Comparison of ENCODE assay signal across 9 cellular contexts in the genomic region with DNA sequence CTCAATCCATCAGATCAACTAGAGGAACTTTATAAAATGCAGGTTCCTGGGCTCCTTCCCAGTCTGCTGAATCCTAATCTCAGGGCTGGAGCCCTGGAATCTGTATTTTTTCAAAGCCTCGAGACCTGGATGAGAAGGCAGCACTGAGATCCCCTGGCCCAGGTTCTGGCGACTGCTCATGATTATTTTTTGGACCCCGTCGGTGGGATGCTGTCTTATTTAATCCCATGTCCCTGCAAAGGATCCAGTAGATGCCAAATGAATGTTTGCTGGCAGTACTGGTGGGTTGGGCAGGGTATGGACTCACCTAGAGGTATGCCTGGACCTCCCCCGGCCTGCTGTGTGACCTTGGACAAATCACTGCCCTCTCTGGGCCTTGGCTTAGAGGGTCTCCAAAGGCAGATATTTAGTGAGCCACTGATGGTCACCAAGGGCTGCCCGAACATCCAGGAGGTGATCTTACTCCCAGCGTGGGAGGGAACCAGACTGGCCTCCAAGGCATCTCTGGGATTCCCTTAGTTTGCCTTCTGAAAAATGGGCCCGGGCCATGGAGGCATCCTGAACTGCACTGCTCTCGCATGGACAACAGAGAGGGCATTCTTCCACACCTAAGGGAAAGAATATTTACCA.
DNase-seq lines count a peak whose midpoint lies in the region; ATAC-seq, FAIRE-seq and TF ChIP-seq lines count a peak whose summit lies in the region.
"Had no signal": no experiment of that assay in that cellular context is flagged by ENCODE, and none has a peak within 500 bp of the region (broad histone marks: within the 10 kb centered on the region; RNA-seq: fewer than 3 reads in every experiment).

No MANE protein-coding gene starts in this region.

- H3K9me3 ChIP-seq in GM12878 (replicated peaks; ENCODE audit: control insufficient read depth, insufficient read depth, low read length) (no peaks in the 10 kb centered on the region), neuronal stem cell (replicated peaks in 1 of 2; ENCODE audit: control insufficient read depth in 2 of 2, insufficient read depth in 1 of 2, low read depth in 1 of 2, low read length in 2 of 2) (no peaks in the 10 kb centered on the region), gastroesophageal sphincter (no peaks in the 10 kb centered on the region)
- H3K9me3 ChIP-seq: prostate gland had no signal

- H2AK5ac ChIP-seq in neuronal stem cell (ENCODE audit: low read depth, low read length) = peak overlapping the region; percentile 100

- BruUV-seq in GM12878 (replicated peaks; lab: Mats Ljungman, UMichigan) = TSS peak; percentile 88

- H3K4me3 ChIP-seq in GM12878 (0 out of 2 replicates have a peak overlapping the region, but pooled peaks have one; percentile 18), neuronal stem cell (ENCODE audit: low read length in 2 of 2) (no peak overlapping the region), gastroesophageal sphincter (no peak overlapping the region)
- H3K4me3 ChIP-seq: prostate gland had no signal

- H2BK120ac ChIP-seq in neuronal stem cell (ENCODE audit: low read depth, low read length) = no peak overlapping the region

- no peak overlapping the region for H3K4ac ChIP-seq in neuronal stem cell (ENCODE audit: low read length)

- DNase-seq in GM10248 (ENCODE audit: extremely low spot score) (no peak), NAMALWA (ENCODE audit: low spot score) (peak; percentile 38), GM12878 (ENCODE audit: low read depth, low spot score) (no peak), neuronal stem cell (ENCODE audit: low spot score) (no peak), cortex of kidney (lab: John Stamatoyannopoulos, UW) (no peak), NCI-H345 treated with DMSO at 0.1 percent for 48 hours (lab: John Stamatoyannopoulos, UW; ENCODE audit: unreplicated experiment) (no peak)

- TF ChIP-seq RAD21 in GM12878 (IDR thresholded peaks at IDR 0.05; ENCODE audit: insufficient read depth, low read depth, low read length) = no peak

- H3K36me3 ChIP-seq in GM12878 (ENCODE audit: control insufficient read depth in 2 of 2, insufficient read depth in 2 of 2, low read length in 1 of 2) (no peaks in the 10 kb centered on the region), neuronal stem cell (replicated peaks in 1 of 2; ENCODE audit: control insufficient read depth in 2 of 2, insufficient read depth in 2 of 2, low read length in 2 of 2) (no peaks in the 10 kb centered on the region), gastroesophageal sphincter (no peaks in the 10 kb centered on the region)
- H3K36me3 ChIP-seq: prostate gland had no signal

- peaks cover 86% of the 10 kb centered on the region for H3K4me1 ChIP-seq in GM12878 (ENCODE audit: control insufficient read depth, insufficient read depth, low read length)
- peaks cover 2 to 19% of the 10 kb centered on the region in 2 donors for H3K4me1 ChIP-seq in neuronal stem cell (ENCODE audit: control insufficient read depth in 2 of 2, insufficient read depth in 1 of 2, low read depth in 1 of 2, low read length in 2 of 2)
- peaks cover 0 to 14% (median 5%) of the 10 kb centered on the region in 3 donors for H3K4me1 ChIP-seq in gastroesophageal sphincter
- H3K4me1 ChIP-seq: prostate gland had no signal

- H2AFZ ChIP-seq in GM12878 (ENCODE audit: control insufficient read depth, low read depth, low read length) (no peak overlapping the region), neuronal stem cell (ENCODE audit: low read length) (no peak overlapping the region)

- POLR2A ChIA-PET in GM10248 (lab: Yijun Ruan, JAX) (interaction anchor here (0.5 to 1.5 kb wide), 15 partner anchors 10 to 215 kb away, joined by 3 to 11 read pairs (median 4); a partner anchor contains a TSS), GM12878 (lab: Charles Lee) (interaction anchor here (0.6 to 10.8 kb wide), 20 partner anchors 10 to 546 kb away, joined by 3 to 220 read pairs (median 5); a partner anchor contains a TSS)

- RAD21 ChIA-PET in GM12878 (lab: Charles Lee; ENCODE audit: unreplicated experiment) = interaction anchor here (0.5 to 5.8 kb wide), 21 partner anchors 9 to 173 kb away, joined by 3 to 148 read pairs (median 8); a partner anchor contains a TSS

- no peak overlapping the region for H2BK15ac ChIP-seq in neuronal stem cell (ENCODE audit: low read length)

- TF ChIP-seq POLR2A in GM12878 (IDR thresholded peaks at IDR 0.05; ENCODE audit: low read depth, low read length) (no peak), gastroesophageal sphincter (IDR thresholded peaks at IDR 0.05) (no peak)

- H3K4me2 ChIP-seq in GM12878 (ENCODE audit: control insufficient read depth, insufficient read depth) (peak overlapping the region; percentile 88), neuronal stem cell (ENCODE audit: insufficient read depth, low read length, poor library complexity, severe bottlenecking) (no peak overlapping the region)

- CTCF ChIA-PET in GM10248 (lab: Yijun Ruan, JAX) = interaction anchor here (0.7 to 5.7 kb wide), 6 partner anchors 16 to 66 kb away, joined by 3 to 74 read pairs (median 3); no protein-coding TSS in a partner anchor
- CTCF ChIA-PET in GM12878 (lab: Yijun Ruan, JAX) = interaction anchor here (0.5 to 9.2 kb wide), 10 partner anchors 13 to 215 kb away, joined by 3 to 152 read pairs (median 6); a partner anchor contains a TSS

- peaks cover 30% of the 10 kb centered on the region for H3K79me2 ChIP-seq in GM12878 (ENCODE audit: control insufficient read depth, insufficient read depth, low read length)

- FAIRE-seq in GM12878 (lab: Jason Lieb, UNC) = no peak

- in situ Hi-C loops in GM12878 (cut with MboI) = loop anchor here (25.0 kb wide), 1 partner anchor 1434 kb away; no protein-coding TSS in a partner anchor

- SMC1A ChIA-PET in GM12878 (lab: Charles Lee; ENCODE audit: uncharacterized antibody, unreplicated experiment) = interaction anchor here (0.8 to 10.6 kb wide), 16 partner anchors 13 to 96 kb away, joined by 3 to 205 read pairs (median 5); no protein-coding TSS in a partner anchor

- H3K23ac ChIP-seq in neuronal stem cell (ENCODE audit: low read depth, low read length, poor library complexity) = no peak overlapping the region

- H4K20me1 ChIP-seq in GM12878 (ENCODE audit: control insufficient read depth, insufficient read depth) = no peaks in the 10 kb centered on the region

- peak overlapping the region; percentile 82 for H3K9ac ChIP-seq in GM12878 (ENCODE audit: control insufficient read depth, insufficient read depth, low read length)
- no peak overlapping the region for H3K9ac ChIP-seq in neuronal stem cell (ENCODE audit: low read depth, low read length, poor library complexity)

- H3K18ac ChIP-seq in neuronal stem cell (ENCODE audit: low read length) = peak overlapping the region; percentile 11

- H4K91ac ChIP-seq in neuronal stem cell (ENCODE audit: low read depth, low read length, poor library complexity) = no peak overlapping the region

- no peak overlapping the region for H4K8ac ChIP-seq in neuronal stem cell (ENCODE audit: low read depth, low read length)

- H2BK12ac ChIP-seq in neuronal stem cell (ENCODE audit: low read length) = no peak overlapping the region

- H3K27me3 ChIP-seq in GM12878 (replicated peaks in 1 of 2; ENCODE audit: control insufficient read depth in 2 of 2, insufficient read depth in 2 of 2, low read length in 1 of 2) (no peaks in the 10 kb centered on the region), neuronal stem cell (ENCODE audit: control insufficient read depth in 3 of 3, insufficient read depth in 3 of 3, low read depth in 1 of 3, low read length in 3 of 3) (no peaks in the 10 kb centered on the region), gastroesophageal sphincter (peaks cover 10% of the 10 kb centered on the region)

- intact Hi-C loops in GM12878 (cut with micrococcal nuclease; ENCODE audit: unreplicated experiment) = loop anchor here (1.0 kb wide), 2 partner anchors 11 to 56 kb away; no protein-coding TSS in a partner anchor

- TF ChIP-seq EP300 in GM12878 (IDR thresholded peaks at IDR 0.05; ENCODE audit: borderline replicate concordance in 1 of 2, control insufficient read depth in 1 of 2, low read depth in 2 of 2, low read length in 2 of 2) (no peak), gastroesophageal sphincter (IDR thresholded peaks at IDR 0.05) (no peak)

- no peak overlapping the region for H3K14ac ChIP-seq in neuronal stem cell (ENCODE audit: low read length)

- no peak; the same call in 2 of the 3 replicates for ATAC-seq in GM12878
- no peak for ATAC-seq in GM18907 (IDR thresholded peaks at IDR 0.05; ENCODE audit: unreplicated experiment)
- ATAC-seq in gastroesophageal sphincter = no peak

- H3K79me1 ChIP-seq in neuronal stem cell (ENCODE audit: low read depth, low read length) = no peaks in the 10 kb centered on the region

- 45% methylated on average over 9 of the region's 9 CpGs for WGBS in GM12878 (ENCODE audit: insufficient coverage, insufficient replicate concordance, low lambda C conversion rate, missing lambda C conversion rate)
- WGBS in neuronal stem cell (ENCODE audit: extremely low coverage in 2 of 2, insufficient read length in 2 of 2, insufficient replicate concordance in 1 of 2), 2 donors = no CpG with 5 or more reads among the region's 9 CpGs
- 95% methylated on average over 4 of the region's 9 CpGs; no CpG with 5 or more reads in 1 of the 2 donors for WGBS in gastroesophageal sphincter (ENCODE audit: low coverage in 1 of 2), 2 donors

- TF ChIP-seq CTCF in GM10248 (IDR thresholded peaks at IDR 0.05; ENCODE audit: control extremely low read depth, extremely low read depth, low read depth, missing control alignments) (peak; percentile 13), GM12878 (IDR thresholded peaks at IDR 0.05 in 2 of 3, conservative IDR thresholded peaks at IDR 0.05 in 1 of 3; ENCODE audit: control insufficient read depth in 2 of 3, extremely low read depth in 1 of 3, insufficient read depth in 1 of 3, low read depth in 3 of 3, low read length in 3 of 3) (no peak), gastroesophageal sphincter (IDR thresholded peaks at IDR 0.05) (no peak)

- no peak overlapping the region for H2BK5ac ChIP-seq in neuronal stem cell (ENCODE audit: low read length)

- H3K27ac ChIP-seq in GM12878 (ENCODE audit: control insufficient read depth, insufficient read depth) (peak overlapping the region; percentile 100), neuronal stem cell (replicated peaks; ENCODE audit: low read length) (no peak overlapping the region), gastroesophageal sphincter (peak overlapping the region in 2 of 4 donors; percentile 43 to 69)
- H3K27ac ChIP-seq: prostate gland had no signal

TF ChIP-seq in GM12878, 131 proteins besides CTCF, POLR2A, EP300 and RAD21 (continues in another document):
- TF ChIP-seq HCFC1 (IDR thresholded peaks at IDR 0.05; ENCODE audit: low read length) (0 out of 2 replicates have a peak, but pooled peaks have one; percentile 5), ZNF384 (IDR thresholded peaks at IDR 0.05; ENCODE audit: borderline replicate concordance, low read depth, low read length) (no peak)
